ENCODE assay signal across 8 cellular contexts in genomic region chr5:111755942-111756353, GRCh38. TPM values are rescaled to one million over a fixed set of nuclear protein-coding genes. Genes with fewer than 3 reads are reported as not detected.
DNase-seq lines count a peak whose midpoint lies in the region; ATAC-seq, FAIRE-seq and TF ChIP-seq lines count a peak whose summit lies in the region.

No MANE protein-coding gene starts in this region.

- H3K36me3 ChIP-seq in NT2/D1 (ENCODE audit: insufficient read depth, insufficient read length, low read length) = peaks cover 7% of the 10 kb centered on the region
- no peaks in the 10 kb centered on the region for H3K36me3 ChIP-seq in neural progenitor cell

- H4K20me1 ChIP-seq in neural progenitor cell (ENCODE audit: low read depth) = peaks cover 33% of the 10 kb centered on the region

- H3K27me3 Mint-ChIP-seq in neural progenitor cell (ENCODE audit: insufficient read depth, low read depth) = peaks cover 3% of the 10 kb centered on the region

- H3K79me2 ChIP-seq in neural progenitor cell (ENCODE audit: low read depth) = peaks cover 59% of the 10 kb centered on the region

- FAIRE-seq in endometrium (lab: Jason Lieb, UNC) (peak; percentile 15), H54 (lab: Jason Lieb, UNC) (no peak)

- H3K9ac ChIP-seq in NT2/D1 (ENCODE audit: insufficient read length, low read depth) = no peak overlapping the region
- H3K9ac ChIP-seq in neural progenitor cell = peak overlapping the region; percentile 69

- TF ChIP-seq POLR2A in H54 (IDR thresholded peaks at IDR 0.05; ENCODE audit: low read depth, low read length) = no peak

- peaks cover 30% of the 10 kb centered on the region for H3K4me1 Mint-ChIP-seq in neural progenitor cell

- H3K4me3 Mint-ChIP-seq in neural progenitor cell = peak overlapping the region; percentile 92

- no peak for TF ChIP-seq CTCF in neural progenitor cell (IDR thresholded peaks at IDR 0.05)

- peaks cover 30% of the 10 kb centered on the region for H3K36me3 Mint-ChIP-seq in neural progenitor cell

- H2AFZ ChIP-seq in neural progenitor cell (replicated peaks) = no peak overlapping the region

- no peak overlapping the region for H3K27ac ChIP-seq in neural progenitor cell

- H3K4me1 ChIP-seq in NT2/D1 (ENCODE audit: insufficient read depth, insufficient read length) (no peaks in the 10 kb centered on the region), neural progenitor cell (peaks cover 44% of the 10 kb centered on the region)

- no peak for ATAC-seq in GM21737 (IDR thresholded peaks at IDR 0.05; ENCODE audit: unreplicated experiment)

- peaks cover 16% of the 10 kb centered on the region for H3K9me3 Mint-ChIP-seq in neural progenitor cell

- peak overlapping the region; percentile 95 for H3K27ac Mint-ChIP-seq in neural progenitor cell

- H3F3A ChIP-seq in neural progenitor cell (ENCODE audit: low read depth) = peaks cover 24% of the 10 kb centered on the region

- H3K4me3 ChIP-seq in NT2/D1 (ENCODE audit: insufficient read length, low read depth) (peak overlapping the region; percentile 74), neural progenitor cell (peak overlapping the region; percentile 99)

- peak; percentile 35 for DNase-seq in NCI-H1092 treated with DMSO at 0.1 percent for 48 hours (lab: John Stamatoyannopoulos, UW)
- DNase-seq in NCI-H1092 (lab: John Stamatoyannopoulos, UW) = no peak
- DNase-seq in NT2/D1 (ENCODE audit: low read depth, low spot score) = no peak
- peak; percentile 34 for DNase-seq in neural progenitor cell (ENCODE audit: low spot score)
- DNase-seq in ACHN = no peak
- no peak for DNase-seq in H54 (ENCODE audit: insufficient read length, low spot score)

- peak overlapping the region; percentile 90 for H3K4me2 ChIP-seq in neural progenitor cell

- H3K27me3 ChIP-seq in NT2/D1 (ENCODE audit: insufficient read depth, insufficient read length) (no peaks in the 10 kb centered on the region), neural progenitor cell (no peaks in the 10 kb centered on the region)

- in situ Hi-C loops in ACHN (cut with HindIII; ENCODE audit: low pct_ligation_motif_present, low pct_unique_long_range_greater_than_20kb, low sequenced_read_pairs) = no loop called here

- H3K9me3 ChIP-seq in NT2/D1 (ENCODE audit: insufficient read depth, low read length) (no peaks in the 10 kb centered on the region), neural progenitor cell (ENCODE audit: low read depth) (no peaks in the 10 kb centered on the region)

RNA-seq across cellular contexts. Expression of gene NREP, which starts 1.0 kb away (rescaled TPM):
- total RNA-seq in neural progenitor cell (ENCODE audit: low replicate concordance) = 426 and 465 TPM in 2 replicates

Comparison
In these comparisons a context has a peak if more than half of its experiments do, and no peak if none do; other contexts are left out.
1. DNase-seq: peak in NCI-H1092 treated with DMSO at 0.1 percent for 48 hours (single experiment) and neural progenitor cell (single experiment); none in NCI-H1092 (single experiment), NT2/D1 (single experiment), ACHN (single experiment) and H54 (single experiment).